In genomic region chr17:38660097-38661026, GRCh38 we compare ENCODE assay signal across 1 cellular context.
TF ChIP-seq lines count a peak whose summit lies in the region.

No MANE protein-coding gene starts in this region.

TF ChIP-seq in H1, 55 proteins besides CTCF, POLR2A, EP300 and RAD21:
- TF ChIP-seq MAFK (IDR thresholded peaks at IDR 0.05; ENCODE audit: low read depth, low read length) (no peak), SUZ12 (IDR thresholded peaks at IDR 0.05; ENCODE audit: low read length) (no peak), CHD2 (IDR thresholded peaks at IDR 0.05; ENCODE audit: low read length) (no peak), SRF (IDR thresholded peaks at IDR 0.05; ENCODE audit: low read depth, low read length) (no peak), SP2 (IDR thresholded peaks at IDR 0.05; ENCODE audit: low read length) (no peak), RXRA (IDR thresholded peaks at IDR 0.05; ENCODE audit: insufficient read depth, low read depth, low read length) (no peak), SP4 (IDR thresholded peaks at IDR 0.05; ENCODE audit: low read length) (no peak)
